Comparison of ENCODE assay signal across 1 cellular context in genomic region chr11:11243790-11244469, GRCh38.
TF ChIP-seq lines count a peak whose summit lies in the region.

No MANE protein-coding gene starts in this region.

TF ChIP-seq in HCT116, 20 proteins besides CTCF, POLR2A, EP300 and RAD21 (continued from another document):
- no peak for TF ChIP-seq REST (IDR thresholded peaks at IDR 0.05; ENCODE audit: low read depth)
- no peak for TF ChIP-seq ATF3 (IDR thresholded peaks at IDR 0.05)
